ENCODE assay signal across 12 cellular contexts in genomic region chr4:110119347-110119746, GRCh38.
DNase-seq lines count a peak whose midpoint lies in the region; ATAC-seq and TF ChIP-seq lines count a peak whose summit lies in the region.
"Had no signal": no experiment of that assay in that cellular context is flagged by ENCODE, and none has a peak within 500 bp of the region (broad histone marks: within the 10 kb centered on the region; RNA-seq: fewer than 3 reads in every experiment).

No MANE protein-coding gene starts in this region.

- POLR2A ChIA-PET in activated naive CD8-positive, alpha-beta T cell treated with anti-CD3 and anti-CD28 coated beads, Interleukin-2, amount 10 ng/mL, durations not matched to agents 7 days and 5 days (lab: Charles Lee): no interaction called here

- H3K4me1 ChIP-seq in Loucy (ENCODE audit: insufficient read depth, low read length, poor library complexity, severe bottlenecking) (peaks cover 49% of the 10 kb centered on the region), fibroblast of lung (ENCODE audit: control insufficient read depth, extremely low read depth, insufficient read depth, low read length) (peaks cover 3% of the 10 kb centered on the region), upper lobe of right lung (no peaks in the 10 kb centered on the region)
- H3K4me1 ChIP-seq: uterus had no signal

- peaks cover 13% of the 10 kb centered on the region for H3K4me1 Mint-ChIP-seq in activated naive CD8-positive, alpha-beta T cell treated with anti-CD3 and anti-CD28 coated beads, Interleukin-2, amount 10 ng/mL, durations not matched to agents 7 days and 5 days
- H3K4me1 Mint-ChIP-seq in activated naive CD8-positive, alpha-beta T cell treated with anti-CD3 and anti-CD28 coated beads, Interleukin-2, amount 50 U/mL, for 24 hours: peaks cover 12% of the 10 kb centered on the region
- H3K4me1 Mint-ChIP-seq in activated CD8-positive, alpha-beta memory T cell treated with anti-CD3 and anti-CD28 coated beads, Interleukin-2, amount 10 ng/mL, durations not matched to agents 7 days and 5 days: peaks cover 13% of the 10 kb centered on the region
- peaks cover 8% of the 10 kb centered on the region for H3K4me1 Mint-ChIP-seq in activated T-cell treated with anti-CD3 and anti-CD28 coated beads, Interleukin-2, amount 50 U/mL, for 72 hours (ENCODE audit: low read depth)

- peak overlapping the region; percentile 38 for H3K4me3 ChIP-seq in Loucy (ENCODE audit: low read length, poor library complexity, severe bottlenecking)
- H3K4me3 ChIP-seq in fibroblast of lung (replicated peaks in 1 of 4; ENCODE audit: control extremely low read depth in 1 of 4, insufficient read depth in 1 of 4, low read depth in 3 of 4, low read length in 4 of 4): peak overlapping the region in 1 of 4 experiments; percentile 6
- no peak overlapping the region for H3K4me3 ChIP-seq in upper lobe of right lung
- H3K4me3 ChIP-seq: uterus had no signal

- H3F3A ChIP-seq in Loucy (ENCODE audit: low read depth): peaks cover 8% of the 10 kb centered on the region

- no peak overlapping the region for H2AFZ ChIP-seq in Loucy (ENCODE audit: low read length)
- no peak overlapping the region for H2AFZ ChIP-seq in fibroblast of lung (ENCODE audit: low read length)

- H3K4me3 Mint-ChIP-seq in activated naive CD8-positive, alpha-beta T cell treated with anti-CD3 and anti-CD28 coated beads, Interleukin-2, amount 10 ng/mL, durations not matched to agents 7 days and 5 days: peak overlapping the region; percentile 20
- no peak overlapping the region for H3K4me3 Mint-ChIP-seq in activated naive CD8-positive, alpha-beta T cell treated with anti-CD3 and anti-CD28 coated beads, Interleukin-2, amount 50 U/mL, for 24 hours
- H3K4me3 Mint-ChIP-seq in activated CD8-positive, alpha-beta memory T cell treated with anti-CD3 and anti-CD28 coated beads, Interleukin-2, amount 10 ng/mL, durations not matched to agents 7 days and 5 days: no peak overlapping the region
- H3K4me3 Mint-ChIP-seq in activated T-cell treated with anti-CD3 and anti-CD28 coated beads, Interleukin-2, amount 50 U/mL, for 72 hours: peak overlapping the region in 1 of 2 donors; percentile 9

- H3K9me2 ChIP-seq in Loucy (replicated peaks; ENCODE audit: low read depth, low read length): no peaks in the 10 kb centered on the region

- H3K9me3 Mint-ChIP-seq in activated naive CD8-positive, alpha-beta T cell treated with anti-CD3 and anti-CD28 coated beads, Interleukin-2, amount 10 ng/mL, durations not matched to agents 7 days and 5 days: peaks cover 1% of the 10 kb centered on the region
- no peaks in the 10 kb centered on the region for H3K9me3 Mint-ChIP-seq in activated naive CD8-positive, alpha-beta T cell treated with anti-CD3 and anti-CD28 coated beads, Interleukin-2, amount 50 U/mL, for 24 hours
- H3K9me3 Mint-ChIP-seq in activated CD8-positive, alpha-beta memory T cell treated with anti-CD3 and anti-CD28 coated beads, Interleukin-2, amount 10 ng/mL, durations not matched to agents 7 days and 5 days (ENCODE audit: low read depth): peaks cover 2% of the 10 kb centered on the region
- no peaks in the 10 kb centered on the region for H3K9me3 Mint-ChIP-seq in activated T-cell treated with anti-CD3 and anti-CD28 coated beads, Interleukin-2, amount 50 U/mL, for 72 hours

- peak overlapping the region; percentile 27 for H3K27ac Mint-ChIP-seq in activated naive CD8-positive, alpha-beta T cell treated with anti-CD3 and anti-CD28 coated beads, Interleukin-2, amount 10 ng/mL, durations not matched to agents 7 days and 5 days
- H3K27ac Mint-ChIP-seq in activated naive CD8-positive, alpha-beta T cell treated with anti-CD3 and anti-CD28 coated beads, Interleukin-2, amount 50 U/mL, for 24 hours: no peak overlapping the region
- H3K27ac Mint-ChIP-seq in activated CD8-positive, alpha-beta memory T cell treated with anti-CD3 and anti-CD28 coated beads, Interleukin-2, amount 10 ng/mL, durations not matched to agents 7 days and 5 days: no peak overlapping the region
- no peak overlapping the region for H3K27ac Mint-ChIP-seq in activated T-cell treated with anti-CD3 and anti-CD28 coated beads, Interleukin-2, amount 50 U/mL, for 72 hours

- no peaks in the 10 kb centered on the region; the same call in 1 of the 2 replicates for H3K36me3 ChIP-seq in Loucy (ENCODE audit: insufficient read depth, low read length)
- no peaks in the 10 kb centered on the region for H3K36me3 ChIP-seq in fibroblast of lung (ENCODE audit: control insufficient read depth, insufficient read depth, low read length)
- no peaks in the 10 kb centered on the region for H3K36me3 ChIP-seq in upper lobe of right lung
- H3K36me3 ChIP-seq: uterus had no signal

- H3K27me3 ChIP-seq in Loucy (ENCODE audit: insufficient read depth, low read length, poor library complexity, severe bottlenecking): no peaks in the 10 kb centered on the region
- H3K27me3 ChIP-seq in fibroblast of lung (ENCODE audit: control insufficient read depth, insufficient read depth, low read length): no peaks in the 10 kb centered on the region
- H3K27me3 ChIP-seq in upper lobe of right lung: no peaks in the 10 kb centered on the region
- H3K27me3 ChIP-seq: uterus had no signal

- H4K20me1 ChIP-seq in Loucy (ENCODE audit: insufficient read depth, low read length, poor library complexity, severe bottlenecking): no peaks in the 10 kb centered on the region
- no peaks in the 10 kb centered on the region for H4K20me1 ChIP-seq in fibroblast of lung (ENCODE audit: control insufficient read depth, extremely low read depth, insufficient read depth, low read length)

- H3K27me3 Mint-ChIP-seq in activated naive CD8-positive, alpha-beta T cell treated with anti-CD3 and anti-CD28 coated beads, Interleukin-2, amount 10 ng/mL, durations not matched to agents 7 days and 5 days: peaks cover 2% of the 10 kb centered on the region
- H3K27me3 Mint-ChIP-seq in activated naive CD8-positive, alpha-beta T cell treated with anti-CD3 and anti-CD28 coated beads, Interleukin-2, amount 50 U/mL, for 24 hours: peaks cover 2% of the 10 kb centered on the region
- no peaks in the 10 kb centered on the region for H3K27me3 Mint-ChIP-seq in activated CD8-positive, alpha-beta memory T cell treated with anti-CD3 and anti-CD28 coated beads, Interleukin-2, amount 10 ng/mL, durations not matched to agents 7 days and 5 days
- no peaks in the 10 kb centered on the region for H3K27me3 Mint-ChIP-seq in activated T-cell treated with anti-CD3 and anti-CD28 coated beads, Interleukin-2, amount 50 U/mL, for 72 hours (ENCODE audit: low read depth)

- CTCF ChIA-PET in activated CD8-positive, alpha-beta memory T cell treated with anti-CD3 and anti-CD28 coated beads, Interleukin-2, amount 10 ng/mL, durations not matched to agents 7 days and 5 days (lab: Charles Lee): no interaction called here

- H3K9me3 ChIP-seq in Loucy (ENCODE audit: insufficient read depth, low read depth, low read length): no peaks in the 10 kb centered on the region
- no peaks in the 10 kb centered on the region for H3K9me3 ChIP-seq in fibroblast of lung (ENCODE audit: control insufficient read depth, insufficient read depth, low read depth, low read length)
- no peaks in the 10 kb centered on the region for H3K9me3 ChIP-seq in upper lobe of right lung
- H3K9me3 ChIP-seq: uterus had no signal

- no peak for DNase-seq in activated naive CD8-positive, alpha-beta T cell treated with anti-CD3 and anti-CD28 coated beads, Interleukin-2, amount 10 ng/mL, durations not matched to agents 7 days and 5 days
- no peak for DNase-seq in activated naive CD8-positive, alpha-beta T cell treated with anti-CD3 and anti-CD28 coated beads, Interleukin-2, amount 50 U/mL, for 24 hours
- no peak for DNase-seq in fibroblast of lung (ENCODE audit: low read depth in 2 of 2)
- no peak for DNase-seq in upper lobe of right lung
- DNase-seq in activated CD8-positive, alpha-beta memory T cell treated with anti-CD3 and anti-CD28 coated beads, Interleukin-2, amount 10 ng/mL, durations not matched to agents 7 days and 5 days: no peak
- DNase-seq in activated T-cell treated with anti-CD3 and anti-CD28 coated beads, Interleukin-2, amount 50 U/mL, for 72 hours: no peak
- DNase-seq: activated naive CD4-positive, alpha-beta T cell treated with Interleukin-2 at 50 U/mL for 16 hours; effector CD4-positive, alpha-beta T cell; NCI-H1105; uterus had no signal

- H3K79me2 ChIP-seq in Loucy (ENCODE audit: insufficient read depth, low read length) (peaks cover 28% of the 10 kb centered on the region), fibroblast of lung (ENCODE audit: control insufficient read depth, insufficient read depth, low read length) (no peaks in the 10 kb centered on the region)

- H3K4me2 ChIP-seq in Loucy (ENCODE audit: low read depth, low read length, poor library complexity, severe bottlenecking) (peak overlapping the region; percentile 51), fibroblast of lung (ENCODE audit: extremely low read depth, insufficient read depth, low read length) (peak overlapping the region; percentile 7)

- peak overlapping the region; percentile 31 for H3K9ac ChIP-seq in Loucy (ENCODE audit: low read depth, low read length, poor library complexity, severe bottlenecking)
- no peak overlapping the region for H3K9ac ChIP-seq in fibroblast of lung (ENCODE audit: insufficient read depth, low read length)

- TF ChIP-seq CTCF in Loucy (conservative IDR thresholded peaks at IDR 0.05; ENCODE audit: low read length): no peak
- TF ChIP-seq CTCF in fibroblast of lung (conservative IDR thresholded peaks at IDR 0.05 in 1 of 2, IDR thresholded peaks at IDR 0.05 in 1 of 2; ENCODE audit: low read depth in 1 of 2, low read length in 2 of 2): no peak
- TF ChIP-seq CTCF in upper lobe of right lung (IDR thresholded peaks at IDR 0.05): no peak

- H3K36me3 Mint-ChIP-seq in activated naive CD8-positive, alpha-beta T cell treated with anti-CD3 and anti-CD28 coated beads, Interleukin-2, amount 10 ng/mL, durations not matched to agents 7 days and 5 days: peaks cover 12% of the 10 kb centered on the region
- H3K36me3 Mint-ChIP-seq in activated naive CD8-positive, alpha-beta T cell treated with anti-CD3 and anti-CD28 coated beads, Interleukin-2, amount 50 U/mL, for 24 hours (ENCODE audit: low read depth): no peaks in the 10 kb centered on the region
- H3K36me3 Mint-ChIP-seq in activated CD8-positive, alpha-beta memory T cell treated with anti-CD3 and anti-CD28 coated beads, Interleukin-2, amount 10 ng/mL, durations not matched to agents 7 days and 5 days: peaks cover 20% of the 10 kb centered on the region
- peaks cover 0 to 9% of the 10 kb centered on the region in 2 donors for H3K36me3 Mint-ChIP-seq in activated T-cell treated with anti-CD3 and anti-CD28 coated beads, Interleukin-2, amount 50 U/mL, for 72 hours (ENCODE audit: insufficient read depth in 2 of 2)

- H3K27ac ChIP-seq in fibroblast of lung (ENCODE audit: insufficient read depth, low read length) (peak overlapping the region; percentile 5), upper lobe of right lung (no peak overlapping the region)
- H3K27ac ChIP-seq: uterus had no signal

- no peak for ATAC-seq in activated naive CD8-positive, alpha-beta T cell treated with anti-CD3 and anti-CD28 coated beads, Interleukin-2, amount 10 ng/mL, durations not matched to agents 7 days and 5 days (ENCODE audit: low read depth)
- no peak for ATAC-seq in activated naive CD8-positive, alpha-beta T cell treated with anti-CD3 and anti-CD28 coated beads, Interleukin-2, amount 50 U/mL, for 24 hours
- ATAC-seq in upper lobe of right lung (peak; percentile 55), GM18517 (IDR thresholded peaks at IDR 0.05; ENCODE audit: unreplicated experiment) (no peak)
- ATAC-seq in activated CD8-positive, alpha-beta memory T cell treated with anti-CD3 and anti-CD28 coated beads, Interleukin-2, amount 10 ng/mL, durations not matched to agents 7 days and 5 days: no peak
- ATAC-seq in activated T-cell treated with anti-CD3 and anti-CD28 coated beads, Interleukin-2, amount 50 U/mL, for 72 hours (replicated peaks in 1 of 2): no peak

- intact Hi-C loops in upper lobe of right lung (cut with DNase I): no loop called here
